In genomic region chr5:98349251-98349989, GRCh38 we compare ENCODE assay signal across 10 cellular contexts.
DNase-seq lines count a peak whose midpoint lies in the region; ATAC-seq and TF ChIP-seq lines count a peak whose summit lies in the region.
"Had no signal": no experiment of that assay in that cellular context is flagged by ENCODE, and none has a peak within 500 bp of the region (broad histone marks: within the 10 kb centered on the region; RNA-seq: fewer than 3 reads in every experiment).

No MANE protein-coding gene starts in this region.

- no peak for DNase-seq in GM10248 (ENCODE audit: extremely low spot score)
- DNase-seq in brain microvascular endothelial cell: peak; percentile 88
- DNase-seq in osteoblast (ENCODE audit: insufficient read length, low spot score, missing footprints): peak; percentile 58
- DNase-seq in activated naive CD4-positive, alpha-beta T cell treated with anti-CD3 and anti-CD28 coated beads, Interleukin-2, amount 10 ng/mL, durations not matched to agents 7 days and 5 days: no peak
- DNase-seq in psoas muscle: no peak
- no peak for DNase-seq in NCI-H2227 treated with DMSO at 0.1 percent for 48 hours (lab: John Stamatoyannopoulos, UW)
- DNase-seq: activated T-cell treated with anti-CD3 and anti-CD28 coated beads, Interleukin-2, amount 50 U/mL, for 24 hours; NCI-H1436 treated with DMSO at 0.1 percent for 48 hours had no signal

- no peaks in the 10 kb centered on the region for H3K27me3 Mint-ChIP-seq in activated naive CD4-positive, alpha-beta T cell treated with anti-CD3 and anti-CD28 coated beads, Interleukin-2, amount 10 ng/mL, durations not matched to agents 7 days and 5 days
- H3K27me3 Mint-ChIP-seq: activated T-cell treated with anti-CD3 and anti-CD28 coated beads, Interleukin-2, amount 50 U/mL, for 24 hours had no signal

- H3K4me1 Mint-ChIP-seq in activated naive CD4-positive, alpha-beta T cell treated with anti-CD3 and anti-CD28 coated beads, Interleukin-2, amount 10 ng/mL, durations not matched to agents 7 days and 5 days: no peaks in the 10 kb centered on the region

- H3K27me3 ChIP-seq in Loucy (ENCODE audit: insufficient read depth, low read length, poor library complexity, severe bottlenecking) (no peaks in the 10 kb centered on the region), brain microvascular endothelial cell (replicated peaks) (no peaks in the 10 kb centered on the region), osteoblast (ENCODE audit: insufficient read depth, low read length) (no peaks in the 10 kb centered on the region), psoas muscle (ENCODE audit: insufficient read depth in 3 of 3, low read length in 2 of 3) (no peaks in the 10 kb centered on the region)

- in situ Hi-C loops in brain microvascular endothelial cell (cut with HindIII; ENCODE audit: low pct_ligation_motif_present, low sequenced_read_pairs): no loop called here

- peaks cover 3% of the 10 kb centered on the region for H3K9me3 Mint-ChIP-seq in activated naive CD4-positive, alpha-beta T cell treated with anti-CD3 and anti-CD28 coated beads, Interleukin-2, amount 10 ng/mL, durations not matched to agents 7 days and 5 days

- H3K4me1 ChIP-seq in Loucy (ENCODE audit: insufficient read depth, low read length, poor library complexity, severe bottlenecking) (no peaks in the 10 kb centered on the region), osteoblast (ENCODE audit: insufficient read depth, low read length) (peaks cover 6% of the 10 kb centered on the region), psoas muscle (no peaks in the 10 kb centered on the region)

- no peak overlapping the region for H3K9ac ChIP-seq in Loucy (ENCODE audit: low read depth, low read length, poor library complexity, severe bottlenecking)

- no peaks in the 10 kb centered on the region for H3K9me3 ChIP-seq in Loucy (ENCODE audit: insufficient read depth, low read depth, low read length)
- H3K9me3 ChIP-seq in osteoblast (ENCODE audit: low read depth, low read length): no peaks in the 10 kb centered on the region
- no peaks in the 10 kb centered on the region for H3K9me3 ChIP-seq in psoas muscle

- no peaks in the 10 kb centered on the region for H3K36me3 Mint-ChIP-seq in activated naive CD4-positive, alpha-beta T cell treated with anti-CD3 and anti-CD28 coated beads, Interleukin-2, amount 10 ng/mL, durations not matched to agents 7 days and 5 days

- H3K27ac ChIP-seq in brain microvascular endothelial cell: peak overlapping the region; percentile 91
- peak overlapping the region; percentile 78 for H3K27ac ChIP-seq in osteoblast (ENCODE audit: low read depth, low read length)
- H3K27ac ChIP-seq in psoas muscle: no peak overlapping the region

- H3F3A ChIP-seq in Loucy (ENCODE audit: low read depth): no peaks in the 10 kb centered on the region

- H3K9me2 ChIP-seq in Loucy (replicated peaks; ENCODE audit: low read depth, low read length): no peaks in the 10 kb centered on the region

- POLR2A ChIA-PET in GM10248 (lab: Yijun Ruan, JAX): no interaction called here

- no peak overlapping the region for H3K27ac Mint-ChIP-seq in activated naive CD4-positive, alpha-beta T cell treated with anti-CD3 and anti-CD28 coated beads, Interleukin-2, amount 10 ng/mL, durations not matched to agents 7 days and 5 days
- H3K27ac Mint-ChIP-seq: activated T-cell treated with anti-CD3 and anti-CD28 coated beads, Interleukin-2, amount 50 U/mL, for 24 hours had no signal

- CTCF ChIA-PET in GM10248 (lab: Yijun Ruan, JAX): no interaction called here
- CTCF ChIA-PET in activated naive CD4-positive, alpha-beta T cell treated with anti-CD3 and anti-CD28 coated beads, Interleukin-2, amount 10 ng/mL, durations not matched to agents 7 days and 5 days (lab: Charles Lee): no interaction called here

- H3K4me3 Mint-ChIP-seq in activated naive CD4-positive, alpha-beta T cell treated with anti-CD3 and anti-CD28 coated beads, Interleukin-2, amount 10 ng/mL, durations not matched to agents 7 days and 5 days: no peak overlapping the region
- H3K4me3 Mint-ChIP-seq: activated T-cell treated with anti-CD3 and anti-CD28 coated beads, Interleukin-2, amount 50 U/mL, for 24 hours had no signal

- H3K36me3 ChIP-seq in Loucy (ENCODE audit: insufficient read depth, low read length): no peaks in the 10 kb centered on the region
- no peaks in the 10 kb centered on the region for H3K36me3 ChIP-seq in brain microvascular endothelial cell (replicated peaks)
- H3K36me3 ChIP-seq in osteoblast (ENCODE audit: insufficient read depth, low read length): no peaks in the 10 kb centered on the region
- H3K36me3 ChIP-seq in psoas muscle (ENCODE audit: insufficient read depth in 1 of 2, low read depth in 1 of 2): no peaks in the 10 kb centered on the region

- WGBS in psoas muscle, 3 donors: 71 to 77% (median 73%) methylated on average over 6 of the region's 6 CpGs

- H3K4me3 ChIP-seq in Loucy (ENCODE audit: low read length, poor library complexity, severe bottlenecking) (no peak overlapping the region), brain microvascular endothelial cell (ENCODE audit: low read depth, low read length) (peak overlapping the region; percentile 1), osteoblast (ENCODE audit: insufficient read depth, low read length) (peak overlapping the region; percentile 23), psoas muscle (no peak overlapping the region)

- H4K20me1 ChIP-seq in Loucy (ENCODE audit: insufficient read depth, low read length, poor library complexity, severe bottlenecking) (no peaks in the 10 kb centered on the region), osteoblast (ENCODE audit: insufficient read depth, low read length) (no peaks in the 10 kb centered on the region)

- H3K79me2 ChIP-seq in Loucy (ENCODE audit: insufficient read depth, low read length): no peaks in the 10 kb centered on the region
- no peaks in the 10 kb centered on the region for H3K79me2 ChIP-seq in osteoblast (ENCODE audit: insufficient read depth, low read length)

- intact Hi-C loops in psoas muscle (cut with DNase I): no loop called here

- no peak overlapping the region for H2AFZ ChIP-seq in Loucy (ENCODE audit: low read length)
- peak overlapping the region; percentile 10 for H2AFZ ChIP-seq in osteoblast (ENCODE audit: low read length)

- TF ChIP-seq CTCF in GM10248 (IDR thresholded peaks at IDR 0.05; ENCODE audit: control extremely low read depth, extremely low read depth, low read depth, missing control alignments) (peak; percentile 12), Loucy (conservative IDR thresholded peaks at IDR 0.05; ENCODE audit: low read length) (peak; percentile 35), brain microvascular endothelial cell (IDR thresholded peaks at IDR 0.05; ENCODE audit: low read depth, low read length, missing control alignments) (peak; percentile 73), osteoblast (IDR thresholded peaks at IDR 0.05; ENCODE audit: extremely low read depth, low read depth, low read length) (peak; percentile 87), psoas muscle (IDR thresholded peaks at IDR 0.05) (no peak)

- ATAC-seq in HG03571 (IDR thresholded peaks at IDR 0.05; ENCODE audit: unreplicated experiment) (no peak), psoas muscle (no peak)

- H3K4me2 ChIP-seq in Loucy (ENCODE audit: low read depth, low read length, poor library complexity, severe bottlenecking) (no peak overlapping the region), osteoblast (ENCODE audit: insufficient read depth, low read length) (peak overlapping the region; percentile 57)

Comparison
In these comparisons a context has a peak if more than half of its experiments do, and no peak if none do; other contexts are left out.
1. DNase-seq: peak in brain microvascular endothelial cell (single experiment) and osteoblast (single experiment); none in GM10248 (single experiment), activated naive CD4-positive, alpha-beta T cell treated with anti-CD3 and anti-CD28 coated beads, Interleukin-2, amount 10 ng/mL, durations not matched to agents 7 days and 5 days (single experiment), psoas muscle (0 of 2) and NCI-H2227 treated with DMSO at 0.1 percent for 48 hours (single experiment).
2. H3K4me3 ChIP-seq: peak in brain microvascular endothelial cell (single experiment) and osteoblast (single experiment); none in Loucy (single experiment) and psoas muscle (single experiment).